34 cellular contexts compared by ENCODE assay signal in genomic region chr12:116414891-116415290, GRCh38.
"Had no signal": no experiment of that assay in that cellular context is flagged by ENCODE, and none has a peak within 500 bp of the region (broad histone marks: within the 10 kb centered on the region; RNA-seq: fewer than 3 reads in every experiment).

No MANE protein-coding gene starts in this region.

- H3K27ac ChIP-seq: brain microvascular endothelial cell, KMS-11, SJCRH30, SK-N-MC had no signal

- H3K36me3 Mint-ChIP-seq: activated naive CD8-positive, alpha-beta T cell; WTC11 had no signal

- H3K9ac ChIP-seq: KMS-11 had no signal

- H3K4me2 ChIP-seq: KMS-11 had no signal

- FAIRE-seq: TTC549 had no signal

- H3K27me3 Mint-ChIP-seq: activated CD4-positive, alpha-beta T cell treated with anti-CD3 and anti-CD28 coated beads for 36 hours; activated CD4-positive, alpha-beta T cell treated with anti-CD3 and anti-CD28 coated beads, Interleukin-2, amount 10 ng/mL, durations not matched to agents 7 days and 5 days; activated naive CD8-positive, alpha-beta T cell had no signal

- H3K4me3 Mint-ChIP-seq: activated CD4-positive, alpha-beta T cell treated with anti-CD3 and anti-CD28 coated beads for 36 hours; activated CD4-positive, alpha-beta T cell treated with anti-CD3 and anti-CD28 coated beads, Interleukin-2, amount 10 ng/mL, durations not matched to agents 7 days and 5 days; activated naive CD4-positive, alpha-beta T cell treated with anti-CD3 and anti-CD28 coated beads for 36 hours; activated naive CD8-positive, alpha-beta T cell; activated T-cell treated with anti-CD3 and anti-CD28 coated beads, Interleukin-2, amount 50 U/mL, for 4 hours; activated T-helper 1 cell treated with anti-CD3 and anti-CD28 coated beads, Interleukin-12 subunit alpha, Interleukin-12 subunit beta, Interleukin-2, Interleukin-4 antibody, amounts not matched to agents 30 ng/mL and 10 ng/mL and 1 ng/mL, durations not matched to agents 14 hours and 24 hours and 36 hours; T-helper 1 cell treated with Interleukin-12 subunit alpha and Interleukin-12 subunit beta and Interleukin-4 antibody, amounts not matched to agents 30 μg/mL and 1 μg/mL, for 36 hours; T-helper 2 cell treated with Interferon-gamma antibody and Interleukin-4, amounts not matched to agents 5 μg/mL and 100 μg/mL, for 36 hours; WTC11 had no signal

- ATAC-seq: activated CD4-positive, alpha-beta T cell treated with anti-CD3 and anti-CD28 coated beads for 36 hours; activated CD4-positive, CD25-positive, alpha-beta regulatory T cell treated with anti-CD3 and anti-CD28 coated beads, Interleukin-2, amount 50 U/mL, for 24 hours; activated T-cell treated with anti-CD3 and anti-CD28 coated beads, Interleukin-2, amount 50 U/mL, for 4 hours had no signal

- DNase-seq: activated CD4-positive, alpha-beta T cell treated with anti-CD3 and anti-CD28 coated beads for 36 hours; activated CD4-positive, alpha-beta T cell treated with anti-CD3 and anti-CD28 coated beads, Interleukin-2, amount 10 ng/mL, durations not matched to agents 7 days and 5 days; activated CD4-positive, alpha-beta T cell treated with anti-CD3 and anti-CD28 coated beads, Interleukin-2, amount 50 U/mL, for 48 hours; activated CD8-positive, alpha-beta memory T cell treated with anti-CD3 and anti-CD28 coated beads, Interleukin-2, amount 50 U/mL, for 4 hours; activated gamma-delta T cell treated with Interleukin-2 at 50 U/mL for 16 hours; activated naive CD4-positive, alpha-beta T cell treated with anti-CD3 and anti-CD28 coated beads for 36 hours; activated T-cell treated with anti-CD3 and anti-CD28 coated beads for 4 hours; activated T-cell treated with anti-CD3 and anti-CD28 coated beads, Interleukin-2, amount 50 U/mL, for 4 hours; amniotic stem cell; aorta; brain microvascular endothelial cell; central memory CD4-positive, alpha-beta T cell; NCI-H1092 treated with DMSO at 0.1 percent for 48 hours; NCI-H1417; NCI-H146; NCI-H187; NCI-H2029 treated with DMSO at 0.1 percent for 48 hours; NCI-H2107; NCI-H2171; NCI-H510A; NCI-H526; NCI-H748 treated with DMSO at 0.1 percent for 48 hours; OCI-M1; SHP77; SJCRH30 had no signal

- H3K9me3 Mint-ChIP-seq: activated CD4-positive, alpha-beta T cell treated with anti-CD3 and anti-CD28 coated beads, Interleukin-2, amount 10 ng/mL, durations not matched to agents 7 days and 5 days; activated naive CD4-positive, alpha-beta T cell treated with anti-CD3 and anti-CD28 coated beads for 36 hours; activated T-cell treated with anti-CD3 and anti-CD28 coated beads, Interleukin-2, amount 50 U/mL, for 4 hours; activated T-helper 1 cell treated with anti-CD3 and anti-CD28 coated beads, Interleukin-12 subunit alpha, Interleukin-12 subunit beta, Interleukin-2, Interleukin-4 antibody, amounts not matched to agents 30 ng/mL and 10 ng/mL and 1 ng/mL, durations not matched to agents 14 hours and 24 hours and 36 hours; T-helper 1 cell treated with Interleukin-12 subunit alpha and Interleukin-12 subunit beta and Interleukin-4 antibody, amounts not matched to agents 30 μg/mL and 1 μg/mL, for 36 hours; T-helper 2 cell treated with Interferon-gamma antibody and Interleukin-4, amounts not matched to agents 5 μg/mL and 100 μg/mL, for 36 hours; WTC11 had no signal

- H3K27me3 ChIP-seq: brain microvascular endothelial cell, SJCRH30 had no signal

- H3K4me1 ChIP-seq: SJCRH30 had no signal

- H3K4me1 Mint-ChIP-seq: activated CD4-positive, alpha-beta T cell treated with anti-CD3 and anti-CD28 coated beads for 36 hours; WTC11 had no signal

- H3K36me3 ChIP-seq: brain microvascular endothelial cell, SJCRH30 had no signal

- H3K9me3 ChIP-seq: SJCRH30 had no signal

- H3K27ac Mint-ChIP-seq: activated CD4-positive, alpha-beta T cell treated with anti-CD3 and anti-CD28 coated beads for 36 hours; activated CD4-positive, alpha-beta T cell treated with anti-CD3 and anti-CD28 coated beads, Interleukin-2, amount 10 ng/mL, durations not matched to agents 7 days and 5 days; activated naive CD4-positive, alpha-beta T cell treated with anti-CD3 and anti-CD28 coated beads for 36 hours; activated naive CD8-positive, alpha-beta T cell; activated T-helper 1 cell treated with anti-CD3 and anti-CD28 coated beads, Interleukin-12 subunit alpha, Interleukin-12 subunit beta, Interleukin-2, Interleukin-4 antibody, amounts not matched to agents 30 ng/mL and 10 ng/mL and 1 ng/mL, durations not matched to agents 14 hours and 24 hours and 36 hours; T-helper 1 cell treated with Interleukin-12 subunit alpha and Interleukin-12 subunit beta and Interleukin-4 antibody, amounts not matched to agents 30 μg/mL and 1 μg/mL, for 36 hours; T-helper 2 cell treated with Interferon-gamma antibody and Interleukin-4, amounts not matched to agents 5 μg/mL and 100 μg/mL, for 36 hours; WTC11 had no signal

- H3K4me3 ChIP-seq: SJCRH30, SK-N-MC had no signal
